8 cellular contexts compared by ENCODE assay signal in the genomic region with DNA sequence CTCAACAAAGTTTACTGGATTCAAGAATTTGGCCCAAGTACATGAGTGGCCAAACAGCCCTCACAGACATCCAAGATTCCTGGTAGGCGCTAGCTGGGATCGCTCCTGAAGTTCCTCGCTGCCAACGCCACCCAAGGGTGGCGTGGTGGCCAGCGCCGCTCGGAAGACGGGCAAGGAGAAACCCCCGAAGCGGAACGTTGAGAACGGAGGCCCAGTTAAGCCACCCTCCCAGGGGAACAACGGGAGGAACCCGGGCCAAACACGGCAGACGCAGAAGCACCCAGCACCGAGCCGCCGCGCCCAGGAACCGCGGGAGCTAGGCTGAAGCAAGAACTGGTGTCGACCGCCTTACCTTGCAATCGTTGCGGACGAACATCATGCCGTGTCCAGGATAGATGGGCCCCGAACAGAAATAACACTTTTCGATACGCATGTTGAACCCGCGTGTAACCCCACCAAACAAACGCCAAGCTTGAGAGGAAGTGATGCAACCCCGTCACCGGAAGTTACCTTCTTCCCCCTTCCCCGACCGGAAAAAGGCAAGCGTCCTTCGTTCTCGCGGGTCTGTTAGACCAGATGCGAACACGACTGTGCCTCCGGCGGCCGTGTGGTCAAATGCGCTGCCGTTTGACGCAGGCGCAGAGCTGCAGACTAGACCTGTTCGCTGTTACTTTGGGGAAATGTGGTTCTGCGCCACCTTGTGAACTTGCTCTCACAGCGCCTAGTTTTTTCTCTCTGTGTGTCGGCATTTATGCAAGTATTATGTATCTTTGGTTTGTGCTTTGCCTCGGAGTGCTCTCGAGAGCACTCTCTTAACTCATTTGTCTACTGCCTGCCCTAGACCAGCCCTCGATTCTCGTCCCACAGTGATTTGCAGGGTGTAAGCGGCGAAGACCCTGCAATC. TPM values are rescaled to one million over a fixed set of nuclear protein-coding genes. Genes with fewer than 3 reads are reported as not detected.
DNase-seq lines count a peak whose midpoint lies in the region; ATAC-seq and TF ChIP-seq lines count a peak whose summit lies in the region.

A gene (minus strand): TSS at position 484 of the 904 bp plus-strand sequence. CDS start 51 bp downstream, at position 433.

- peak within 1 kb of the TSS; percentile 97 for H2AFZ ChIP-seq in osteoblast (ENCODE audit: low read length)

- peaks cover 10% of the 10 kb centered on the region for H3K9me3 Mint-ChIP-seq in activated naive CD8-positive, alpha-beta T cell treated with anti-CD3 and anti-CD28 coated beads for 36 hours
- H3K9me3 Mint-ChIP-seq in glutamatergic neuron (ENCODE audit: unreplicated experiment) = no peaks in the 10 kb centered on the region

- TF ChIP-seq CTCF in glutamatergic neuron (IDR thresholded peaks at IDR 0.05; ENCODE audit: partially characterized antibody, unreplicated experiment) = no peak
- peak; percentile 33 for TF ChIP-seq CTCF in osteoblast (IDR thresholded peaks at IDR 0.05; ENCODE audit: extremely low read depth, low read depth, low read length)

- H3K4me3 ChIP-seq in osteoblast (ENCODE audit: insufficient read depth, low read length) (peak within 1 kb of the TSS; percentile 92), thymus (ENCODE audit: low read length) (peak within 1 kb of the TSS; percentile 80)

- H4K20me1 ChIP-seq in osteoblast (ENCODE audit: insufficient read depth, low read length) = peaks cover 25% of the 10 kb centered on the region

- H3K4me1 Mint-ChIP-seq in activated naive CD8-positive, alpha-beta T cell treated with anti-CD3 and anti-CD28 coated beads for 36 hours = peaks cover 22% of the 10 kb centered on the region
- peaks cover 3% of the 10 kb centered on the region for H3K4me1 Mint-ChIP-seq in glutamatergic neuron (ENCODE audit: low read depth, unreplicated experiment)

- H3K36me3 Mint-ChIP-seq in activated naive CD8-positive, alpha-beta T cell treated with anti-CD3 and anti-CD28 coated beads for 36 hours = peaks cover 29% of the 10 kb centered on the region
- H3K36me3 Mint-ChIP-seq in glutamatergic neuron (ENCODE audit: unreplicated experiment) = no peaks in the 10 kb centered on the region

- H3K9me3 ChIP-seq in osteoblast (ENCODE audit: low read depth, low read length) = no peaks in the 10 kb centered on the region
- no peaks in the 10 kb centered on the region for H3K9me3 ChIP-seq in thymus (ENCODE audit: control insufficient read depth)

- H3K36me3 ChIP-seq in osteoblast (ENCODE audit: insufficient read depth, low read length) (peaks cover 12% of the 10 kb centered on the region), thymus (ENCODE audit: control insufficient read depth, insufficient read depth) (peaks cover 3% of the 10 kb centered on the region)

- ATAC-seq in HG02610 (IDR thresholded peaks at IDR 0.05; ENCODE audit: unreplicated experiment) = peak; percentile 96
- ATAC-seq in SK-N-SH treated with all-trans-retinoic acid at 6 μM for 48 hours = peak; percentile 99

- H3K27me3 ChIP-seq in osteoblast (ENCODE audit: insufficient read depth, low read length) (no peaks in the 10 kb centered on the region), thymus (ENCODE audit: control insufficient read depth, insufficient read depth) (no peaks in the 10 kb centered on the region)

- H3K4me2 ChIP-seq in osteoblast (ENCODE audit: insufficient read depth, low read length) = peak within 1 kb of the TSS; percentile 99

- peaks cover 23% of the 10 kb centered on the region for H3K4me1 ChIP-seq in osteoblast (ENCODE audit: insufficient read depth, low read length)
- peaks cover 13% of the 10 kb centered on the region for H3K4me1 ChIP-seq in thymus (ENCODE audit: control insufficient read depth, insufficient read depth, low read length)

- no peaks in the 10 kb centered on the region for H3K27me3 Mint-ChIP-seq in activated naive CD8-positive, alpha-beta T cell treated with anti-CD3 and anti-CD28 coated beads for 36 hours
- H3K27me3 Mint-ChIP-seq in glutamatergic neuron (ENCODE audit: unreplicated experiment) = no peaks in the 10 kb centered on the region

- H3K4me3 Mint-ChIP-seq in activated naive CD8-positive, alpha-beta T cell treated with anti-CD3 and anti-CD28 coated beads for 36 hours = no peak within 1 kb of the TSS
- no peak within 1 kb of the TSS for H3K4me3 Mint-ChIP-seq in glutamatergic neuron (ENCODE audit: unreplicated experiment)

- peaks cover 51% of the 10 kb centered on the region for H3K79me2 ChIP-seq in osteoblast (ENCODE audit: insufficient read depth, low read length)

- H3K27ac ChIP-seq in osteoblast (ENCODE audit: low read depth, low read length) = peak within 1 kb of the TSS; percentile 98
- peak within 1 kb of the TSS; percentile 98 for H3K27ac ChIP-seq in thymus (ENCODE audit: low read depth)

- under 1% methylated on average over 62 of the region's 62 CpGs for WGBS in thymus

- H3K27ac Mint-ChIP-seq in activated naive CD8-positive, alpha-beta T cell treated with anti-CD3 and anti-CD28 coated beads for 36 hours = no peak within 1 kb of the TSS
- no peak within 1 kb of the TSS for H3K27ac Mint-ChIP-seq in glutamatergic neuron (ENCODE audit: unreplicated experiment)

- TF ChIP-seq POLR2A in GM10847 (IDR thresholded peaks at IDR 0.05; ENCODE audit: extremely low read depth, insufficient read length) = peak; percentile 95

- DNase-seq in NCI-H1092 (lab: John Stamatoyannopoulos, UW) (peak; percentile 93), glutamatergic neuron (peak; percentile 93), osteoblast (ENCODE audit: insufficient read length, low spot score, missing footprints) (peak; percentile 92)
- peak; percentile 93 for DNase-seq in activated naive CD8-positive, alpha-beta T cell treated with anti-CD3 and anti-CD28 coated beads for 36 hours

TF ChIP-seq in SK-N-SH treated with all-trans-retinoic acid at 6 μM for 48 hours, 23 proteins besides CTCF, POLR2A, EP300 and RAD21:
- TF ChIP-seq ISL1 (CRISPR knock-in tag; IDR thresholded peaks at IDR 0.05) = no peak
- 0 out of 2 replicates have a peak, but pooled peaks have one; percentile 9 for TF ChIP-seq TCF4 (CRISPR knock-in tag; IDR thresholded peaks at IDR 0.05; ENCODE audit: borderline replicate concordance)
- no peak for TF ChIP-seq ZFP30 (CRISPR knock-in tag; IDR thresholded peaks at IDR 0.05)
- TF ChIP-seq ZFP3 (CRISPR knock-in tag; IDR thresholded peaks at IDR 0.05) = no peak
- TF ChIP-seq, protein P1, sequence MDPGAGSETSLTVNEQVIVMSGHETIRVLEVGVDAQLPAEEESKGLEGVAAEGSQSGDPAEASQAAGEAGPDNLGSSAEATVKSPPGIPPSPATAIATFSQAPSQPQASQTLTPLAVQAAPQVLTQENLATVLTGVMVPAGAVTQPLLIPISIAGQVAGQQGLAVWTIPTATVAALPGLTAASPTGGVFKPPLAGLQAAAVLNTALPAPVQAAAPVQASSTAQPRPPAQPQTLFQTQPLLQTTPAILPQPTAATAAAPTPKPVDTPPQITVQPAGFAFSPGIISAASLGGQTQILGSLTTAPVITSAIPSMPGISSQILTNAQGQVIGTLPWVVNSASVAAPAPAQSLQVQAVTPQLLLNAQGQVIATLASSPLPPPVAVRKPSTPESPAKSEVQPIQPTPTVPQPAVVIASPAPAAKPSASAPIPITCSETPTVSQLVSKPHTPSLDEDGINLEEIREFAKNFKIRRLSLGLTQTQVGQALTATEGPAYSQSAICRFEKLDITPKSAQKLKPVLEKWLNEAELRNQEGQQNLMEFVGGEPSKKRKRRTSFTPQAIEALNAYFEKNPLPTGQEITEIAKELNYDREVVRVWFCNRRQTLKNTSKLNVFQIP (CRISPR knock-in tag; IDR thresholded peaks at IDR 0.05; ENCODE audit: borderline replicate concordance, low read depth) = 0 out of 2 replicates have a peak, but pooled peaks have one; percentile 24
- no peak for TF ChIP-seq PPARA (CRISPR knock-in tag; IDR thresholded peaks at IDR 0.05; ENCODE audit: borderline replicate concordance)
- TF ChIP-seq ZNF565 (CRISPR knock-in tag; conservative IDR thresholded peaks at IDR 0.05; ENCODE audit: low read depth) = no peak
- TF ChIP-seq ZNF70 (CRISPR knock-in tag; IDR thresholded peaks at IDR 0.05) = no peak
- 0 out of 2 replicates have a peak, but pooled peaks have one; percentile 47 for TF ChIP-seq CSDC2 (CRISPR knock-in tag; IDR thresholded peaks at IDR 0.05)

RNA-seq across cellular contexts. Expression of the gene that starts here (rescaled TPM):
- total RNA-seq in activated naive CD8-positive, alpha-beta T cell treated with anti-CD3 and anti-CD28 coated beads for 36 hours = 100 to 1,000 TPM; 179 to 181 TPM
- total RNA-seq in glutamatergic neuron (ENCODE audit: unreplicated experiment) (77.4 TPM), osteoblast (110 and 118 TPM in 2 replicates)
- 131 TPM for polyA plus RNA-seq in thymus

Comparison
In these comparisons a context has a peak if more than half of its experiments do, and no peak if none do; other contexts are left out.
1. Peak in every context shown above with its lines: DNase-seq, ATAC-seq, H3K4me3 ChIP-seq and H3K27ac ChIP-seq.